In the genomic region with DNA sequence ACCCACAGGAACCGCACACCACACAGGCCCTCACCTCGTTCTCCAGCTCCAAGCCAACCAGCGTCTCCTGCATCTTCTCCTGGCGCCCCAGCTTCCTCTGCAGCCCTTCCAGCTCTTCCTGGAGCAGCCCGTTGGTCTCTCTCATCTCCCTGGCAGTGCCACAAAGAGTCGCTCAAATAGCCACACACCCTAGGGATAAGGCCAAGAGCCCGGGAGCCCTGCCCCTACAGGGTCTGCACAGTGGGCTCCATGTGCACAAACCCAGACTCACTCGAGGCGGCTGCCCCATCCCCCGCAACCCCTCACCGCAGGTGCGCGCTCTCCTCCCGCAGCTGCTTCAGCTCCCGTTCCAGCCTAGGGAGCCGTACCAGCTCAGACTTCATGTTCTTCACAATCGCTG, we compare ENCODE assay signal across 22 cellular contexts. TPM values are rescaled to one million over a fixed set of nuclear protein-coding genes. Genes with fewer than 3 reads are reported as not detected.
DNase-seq lines count a peak whose midpoint lies in the region; ATAC-seq and TF ChIP-seq lines count a peak whose summit lies in the region.
"Had no signal": no experiment of that assay in that cellular context is flagged by ENCODE, and none has a peak within 500 bp of the region (broad histone marks: within the 10 kb centered on the region; RNA-seq: fewer than 3 reads in every experiment).

No MANE protein-coding gene starts in this region.

- no peak for TF ChIP-seq CTCF in left ventricle myocardium inferior (IDR thresholded peaks at IDR 0.05; ENCODE audit: borderline replicate concordance)
- no peak for TF ChIP-seq CTCF in transverse colon (IDR thresholded peaks at IDR 0.05)

- H3K4me1 ChIP-seq in left ventricle myocardium inferior (peaks cover 31% of the 10 kb centered on the region), transverse colon (no peaks in the 10 kb centered on the region)
- H3K4me1 ChIP-seq: Caco-2, HAP-1 had no signal

- no peaks in the 10 kb centered on the region for H3K27me3 ChIP-seq in left ventricle myocardium inferior (ENCODE audit: low read depth)
- no peaks in the 10 kb centered on the region for H3K27me3 ChIP-seq in transverse colon

- no peak overlapping the region for H3K4me3 Mint-ChIP-seq in activated T-helper 17 cell treated with anti-CD3 and anti-CD28 coated beads, Interleukin-2, amount 50 U/mL, for 72 hours
- H3K4me3 Mint-ChIP-seq in stimulated activated effector memory CD8-positive, alpha-beta T cell treated with anti-CD3 and anti-CD28 coated beads, Interleukin-12 subunit alpha, Interleukin-12 subunit beta, amount 100 ng/mL, for 72 hours, result peak overlapping the region; percentile 4
- H3K4me3 Mint-ChIP-seq: CD8-positive, alpha-beta T cell; GM23338; HFFc6 had no signal

- peaks cover 77% of the 10 kb centered on the region for H3K36me3 ChIP-seq in left ventricle myocardium inferior
- peaks cover 99% of the 10 kb centered on the region for H3K36me3 ChIP-seq in KOPT-K1 (ENCODE audit: insufficient read depth, low read length)
- H3K36me3 ChIP-seq in transverse colon, result peaks cover 0 to 20% (median 8%) of the 10 kb centered on the region in 4 donors

- intact Hi-C loops in left ventricle myocardium inferior (cut with micrococcal nuclease) (no loop called here), cardiac septum (cut with DNase I) (no loop called here), transverse colon (cut with DNase I; ENCODE audit: low total_unique reads) (no loop called here)

- in situ Hi-C loops in transverse colon (cut with MboI; ENCODE audit: low pct_ligation_motif_present in 1 of 4, low pct_unique_long_range_greater_than_20kb in 1 of 4, low sequenced_read_pairs in 3 of 4), result loop anchor here in 3 of 4 donors (25.0 kb wide), 2 partner anchors 554 to 629 kb away; partner anchors contain the start of gene ELFN1 (in 2 of the 3)

- no peaks in the 10 kb centered on the region for H3K9me3 Mint-ChIP-seq in activated T-helper 17 cell treated with anti-CD3 and anti-CD28 coated beads, Interleukin-2, amount 50 U/mL, for 72 hours
- no peaks in the 10 kb centered on the region for H3K9me3 Mint-ChIP-seq in stimulated activated effector memory CD8-positive, alpha-beta T cell treated with anti-CD3 and anti-CD28 coated beads, Interleukin-12 subunit alpha, Interleukin-12 subunit beta, amount 100 ng/mL, for 72 hours
- H3K9me3 Mint-ChIP-seq: CD8-positive, alpha-beta T cell; GM23338; HFFc6 had no signal

- H3K4me1 Mint-ChIP-seq in activated T-helper 17 cell treated with anti-CD3 and anti-CD28 coated beads, Interleukin-2, amount 50 U/mL, for 72 hours, result peaks cover 9% of the 10 kb centered on the region
- H3K4me1 Mint-ChIP-seq in stimulated activated effector memory CD8-positive, alpha-beta T cell treated with anti-CD3 and anti-CD28 coated beads, Interleukin-12 subunit alpha, Interleukin-12 subunit beta, amount 100 ng/mL, for 72 hours, result peaks cover 31% of the 10 kb centered on the region
- H3K4me1 Mint-ChIP-seq: GM23338 had no signal

- ATAC-seq in activated T-helper 17 cell treated with anti-CD3 and anti-CD28 coated beads, Interleukin-2, amount 50 U/mL, for 72 hours (replicated peaks), result no peak
- no peak for ATAC-seq in stimulated activated effector memory CD8-positive, alpha-beta T cell treated with anti-CD3 and anti-CD28 coated beads, Interleukin-12 subunit alpha, Interleukin-12 subunit beta, amount 100 ng/mL, for 72 hours
- no peak for ATAC-seq in HG02973 (IDR thresholded peaks at IDR 0.05; ENCODE audit: unreplicated experiment)
- ATAC-seq: CD8-positive, alpha-beta T cell; GM23338 had no signal

- H3K36me3 Mint-ChIP-seq in activated T-helper 17 cell treated with anti-CD3 and anti-CD28 coated beads, Interleukin-2, amount 50 U/mL, for 72 hours (ENCODE audit: low read depth), result peaks cover 61% of the 10 kb centered on the region
- peaks cover 60% of the 10 kb centered on the region for H3K36me3 Mint-ChIP-seq in stimulated activated effector memory CD8-positive, alpha-beta T cell treated with anti-CD3 and anti-CD28 coated beads, Interleukin-12 subunit alpha, Interleukin-12 subunit beta, amount 100 ng/mL, for 72 hours

- 95 to 100% methylated on average over 1 to 17 of the region's 17 CpGs for WGBS in transverse colon (ENCODE audit: low coverage in 1 of 2), 2 donors

- H3K4me3 ChIP-seq in left ventricle myocardium inferior (no peak overlapping the region), transverse colon (no peak overlapping the region)
- H3K4me3 ChIP-seq: GM23338, HAP-1, PC-9 had no signal

- H3K27me3 Mint-ChIP-seq in activated T-helper 17 cell treated with anti-CD3 and anti-CD28 coated beads, Interleukin-2, amount 50 U/mL, for 72 hours, result no peaks in the 10 kb centered on the region

- H3K27ac ChIP-seq in left ventricle myocardium inferior (replicated peaks) (peak overlapping the region; percentile 88), KOPT-K1 (ENCODE audit: low read depth, low read length, poor library complexity, severe bottlenecking) (peak overlapping the region; percentile 31), transverse colon (no peak overlapping the region)
- H3K27ac ChIP-seq: C4-2B, PC-9 had no signal

- DNase-seq in left ventricle myocardium inferior (no peak), cardiac septum (ENCODE audit: low spot score) (no peak), transverse colon (no peak)
- no peak for DNase-seq in stimulated activated effector memory CD8-positive, alpha-beta T cell treated with anti-CD3 and anti-CD28 coated beads, Interleukin-12 subunit alpha, Interleukin-12 subunit beta, amount 100 ng/mL, for 72 hours (ENCODE audit: low spot score in 2 of 2)
- DNase-seq: Caco-2; CD8-positive, alpha-beta T cell; HFFc6; IMR-90; Karpas-422; NCI-H1105 treated with DMSO at 0.1 percent for 48 hours; NCI-H2029; NCI-H446 treated with DMSO at 0.1 percent for 48 hours; NCI-H526; NCI-H82; PC-9; SHP77 treated with DMSO at 0.1 percent for 48 hours had no signal

- H3K9me3 ChIP-seq in left ventricle myocardium inferior (replicated peaks), result no peaks in the 10 kb centered on the region
- H3K9me3 ChIP-seq in KOPT-K1 (ENCODE audit: insufficient read depth, low read length, poor library complexity, severe bottlenecking), result no peaks in the 10 kb centered on the region
- H3K9me3 ChIP-seq in transverse colon, result no peaks in the 10 kb centered on the region
- H3K9me3 ChIP-seq: Caco-2, HAP-1 had no signal

- H3K27ac Mint-ChIP-seq in activated T-helper 17 cell treated with anti-CD3 and anti-CD28 coated beads, Interleukin-2, amount 50 U/mL, for 72 hours, result peak overlapping the region; percentile 67
- peak overlapping the region; percentile 83 for H3K27ac Mint-ChIP-seq in stimulated activated effector memory CD8-positive, alpha-beta T cell treated with anti-CD3 and anti-CD28 coated beads, Interleukin-12 subunit alpha, Interleukin-12 subunit beta, amount 100 ng/mL, for 72 hours
- H3K27ac Mint-ChIP-seq: CD8-positive, alpha-beta T cell; GM23338; HFFc6 had no signal

- no peak for TF ChIP-seq EP300 in transverse colon (IDR thresholded peaks at IDR 0.05; ENCODE audit: low read depth)

- no peak for TF ChIP-seq POLR2A in transverse colon (IDR thresholded peaks at IDR 0.05)

RNA-seq across cellular contexts. Expression of gene MAD1L1, which starts 16.9 kb away (rescaled TPM):
- total RNA-seq in left ventricle myocardium inferior (16.2 TPM), cardiac septum (13.5 TPM), transverse colon (10 to 100 TPM in 3 of 4 donors, 1 to 10 TPM in 1; 8.0 to 52.7 (median 26.7) TPM)
- 10 to 100 TPM; 46.7 to 66.0 TPM for total RNA-seq in activated T-helper 17 cell treated with anti-CD3 and anti-CD28 coated beads, Interleukin-2, amount 50 U/mL, for 72 hours

RNA-seq across cellular contexts. Expression of gene MRM2, which starts 26.2 kb away (rescaled TPM):
- total RNA-seq in left ventricle myocardium inferior, result 19.9 TPM
- total RNA-seq in cardiac septum, result 15.6 TPM
- 10 to 100 TPM; 20.9 to 40.2 TPM for total RNA-seq in activated T-helper 17 cell treated with anti-CD3 and anti-CD28 coated beads, Interleukin-2, amount 50 U/mL, for 72 hours
- 10 to 100 TPM in 3 of 4 donors, 1 to 10 TPM in 1; 2.2 to 15.3 (median 12.7) TPM for total RNA-seq in transverse colon

RNA-seq across cellular contexts. Expression of gene NUDT1, which starts 26.2 kb away (rescaled TPM):
- total RNA-seq in left ventricle myocardium inferior (12.5 TPM), cardiac septum (9.6 TPM), transverse colon (10 to 100 TPM in 1 of 4 donors, 1 to 10 TPM in 2, not detected in 1; 4.2 to 23.6 (median 9.5) TPM)
- total RNA-seq in activated T-helper 17 cell treated with anti-CD3 and anti-CD28 coated beads, Interleukin-2, amount 50 U/mL, for 72 hours, result 10 to 100 TPM; 64.5 to 71.9 TPM

Comparison
In these comparisons a context has a peak if more than half of its experiments do, and no peak if none do; other contexts are left out.
1. H3K27ac ChIP-seq: peak in left ventricle myocardium inferior (single experiment) and KOPT-K1 (single experiment); none in transverse colon (0 of 4).